In the genomic region with DNA sequence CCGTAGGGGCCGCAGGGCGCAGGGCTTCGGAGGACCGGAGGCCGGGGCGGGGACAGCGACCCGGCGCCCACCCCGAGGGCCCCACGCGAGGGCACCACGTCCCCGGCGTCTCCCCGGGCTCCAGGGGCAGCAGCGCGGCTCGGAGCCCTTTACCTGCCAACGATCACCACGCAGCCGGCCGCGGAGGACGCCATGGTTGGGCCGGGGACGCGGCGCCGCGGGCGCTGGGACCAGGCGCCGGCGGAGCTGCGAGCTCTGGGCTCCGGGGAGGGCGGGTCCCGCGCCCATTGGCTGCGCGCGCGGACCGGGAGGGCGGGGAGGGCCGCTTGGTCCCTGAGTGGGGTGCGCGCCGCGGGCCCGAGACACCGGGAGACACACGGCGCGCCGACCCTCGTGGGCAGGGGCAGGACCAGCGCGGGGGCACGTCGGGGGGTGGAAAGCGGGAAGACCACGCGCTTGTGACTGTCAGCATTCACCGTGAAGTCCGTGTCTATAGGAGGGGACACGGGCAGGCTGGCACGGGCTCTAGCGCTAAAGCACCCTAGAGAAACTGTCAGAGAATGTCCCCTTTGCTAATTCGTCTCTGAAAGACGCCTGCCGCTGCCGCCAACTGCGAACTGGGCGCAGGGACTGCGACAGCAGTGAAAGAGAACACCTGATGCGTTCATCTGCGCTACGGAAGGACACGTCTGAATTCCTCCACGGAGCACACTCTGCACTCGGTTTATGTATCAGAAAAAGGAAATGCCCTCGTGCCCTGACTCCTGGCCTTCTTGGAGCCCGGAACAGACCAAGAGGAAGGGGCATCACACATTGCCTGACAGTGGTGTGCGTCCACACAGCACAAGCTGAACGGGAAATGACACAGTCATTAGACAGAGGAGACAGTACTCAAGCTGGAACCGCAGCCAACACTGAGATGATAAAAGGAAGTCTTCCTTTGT, we compare ENCODE assay signal across 8 cellular contexts. TPM values are rescaled to one million over a fixed set of nuclear protein-coding genes. Genes with fewer than 3 reads are reported as not detected.
A peak's percentile ranks its signal among the peaks of the same experiment; 100 is the strongest.
DNase-seq lines count a peak whose midpoint lies in the region; ATAC-seq and TF ChIP-seq lines count a peak whose summit lies in the region.

A gene with protein sequence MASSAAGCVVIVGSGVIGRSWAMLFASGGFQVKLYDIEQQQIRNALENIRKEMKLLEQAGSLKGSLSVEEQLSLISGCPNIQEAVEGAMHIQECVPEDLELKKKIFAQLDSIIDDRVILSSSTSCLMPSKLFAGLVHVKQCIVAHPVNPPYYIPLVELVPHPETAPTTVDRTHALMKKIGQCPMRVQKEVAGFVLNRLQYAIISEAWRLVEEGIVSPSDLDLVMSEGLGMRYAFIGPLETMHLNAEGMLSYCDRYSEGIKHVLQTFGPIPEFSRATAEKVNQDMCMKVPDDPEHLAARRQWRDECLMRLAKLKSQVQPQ (minus strand): TSS at position 257 of the 944 bp plus-strand sequence. CDS start 63 bp downstream, at position 194.

- H3K4me3 ChIP-seq in GM12875 (ENCODE audit: low read depth, low read length), result peak within 1 kb of the TSS; percentile 74
- H3K4me3 ChIP-seq in ascending aorta, result peak within 1 kb of the TSS; percentile 76 to 96
- H3K4me3 ChIP-seq in vagina, result peak within 1 kb of the TSS; percentile 61 to 72

- DNase-seq in NCI-H1105 (lab: John Stamatoyannopoulos, UW) (peak; percentile 12), T-helper 22 cell (ENCODE audit: low read depth) (peak; percentile 47), ascending aorta (ENCODE audit: low spot score in 2 of 2) (peak; percentile 66 to 88), hepatic stellate cell (ENCODE audit: low spot score) (peak; percentile 76), renal cortical epithelial cell (ENCODE audit: low read depth) (peak; percentile 40), vagina (ENCODE audit: extremely low spot score in 2 of 2) (no peak)

- no peaks in the 10 kb centered on the region for H3K27me3 ChIP-seq in ascending aorta
- no peaks in the 10 kb centered on the region for H3K27me3 ChIP-seq in vagina

- peak; percentile 51 for ATAC-seq in HG02610 (IDR thresholded peaks at IDR 0.05; ENCODE audit: unreplicated experiment)

- intact Hi-C loops in ascending aorta (cut with DNase I) (loop anchor here (1.0 kb wide), 1 partner anchor 41 kb away; a partner anchor contains a TSS), vagina (cut with DNase I) (loop anchor here (5.0 kb wide), 1 partner anchor 41 kb away; a partner anchor contains a TSS)

- no peaks in the 10 kb centered on the region for H3K36me3 ChIP-seq in ascending aorta
- no peaks in the 10 kb centered on the region for H3K36me3 ChIP-seq in vagina

- H3K9me3 ChIP-seq in ascending aorta (no peaks in the 10 kb centered on the region), vagina (no peaks in the 10 kb centered on the region)

- H3K4me1 ChIP-seq in ascending aorta (peaks cover 0 to 6% of the 10 kb centered on the region in 2 donors), vagina (peaks cover 26% of the 10 kb centered on the region)

- TF ChIP-seq CTCF in GM12875 (IDR thresholded peaks at IDR 0.05; ENCODE audit: borderline replicate concordance, insufficient read depth, low read depth, low read length) (no peak), ascending aorta (IDR thresholded peaks at IDR 0.05) (no peak), vagina (IDR thresholded peaks at IDR 0.05) (no peak)

- TF ChIP-seq POLR2A in vagina (IDR thresholded peaks at IDR 0.05), result peak in 1 of 2 donors; percentile 17

- H3K27ac ChIP-seq in ascending aorta (peak within 1 kb of the TSS; percentile 76 to 86), vagina (peak within 1 kb of the TSS; percentile 87)

RNA-seq across cellular contexts. Expression of the gene that starts here (rescaled TPM):
- total RNA-seq in ascending aorta (13.1 TPM), renal cortical epithelial cell (46.2 and 59.1 TPM in 2 replicates), vagina (35.4 TPM)

Comparison
In these comparisons a context has a peak if more than half of its experiments do, and no peak if none do; other contexts are left out.
1. DNase-seq: peak in NCI-H1105 (single experiment), T-helper 22 cell (single experiment), ascending aorta (2 of 2), hepatic stellate cell (single experiment) and renal cortical epithelial cell (single experiment); none in vagina (0 of 2).
2. Peak in every context shown above with its lines, with median percentiles within 50 percentile points of each other: H3K4me3 ChIP-seq.